11 cellular contexts compared by ENCODE assay signal in the genomic region with DNA sequence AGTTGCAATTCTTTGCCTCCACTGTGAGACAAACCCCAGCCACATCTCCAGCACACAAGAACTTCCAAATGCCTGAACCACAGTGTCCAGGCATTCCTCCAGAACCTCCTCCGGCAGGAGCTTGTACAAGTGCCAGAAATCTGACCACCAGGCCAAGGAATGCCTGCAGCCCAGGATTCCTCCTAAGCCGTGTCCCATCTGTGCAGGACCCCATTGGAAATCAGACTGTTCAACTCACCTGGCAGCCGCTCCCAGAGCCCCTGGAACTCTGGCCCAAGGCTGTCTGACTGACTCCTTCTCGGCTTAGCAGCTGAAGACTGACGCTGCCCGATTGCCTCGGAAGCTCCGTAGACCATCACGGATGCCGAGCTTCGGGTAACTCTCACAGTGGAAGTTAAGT. TPM values are rescaled to one million over a fixed set of nuclear protein-coding genes. Genes with fewer than 3 reads are reported as not detected.
A peak's percentile ranks its signal among the peaks of the same experiment; 100 is the strongest.
DNase-seq lines count a peak whose midpoint lies in the region; FAIRE-seq and TF ChIP-seq lines count a peak whose summit lies in the region.
"Not testable (repeated sequence)": the region's sequence is repeated elsewhere in the genome, so short reads cannot be mapped to it uniquely, and the experiment has no call there.
"Had no signal": no experiment of that assay in that cellular context is flagged by ENCODE, and none has a peak within 500 bp of the region (broad histone marks: within the 10 kb centered on the region; RNA-seq: fewer than 3 reads in every experiment).

No MANE protein-coding gene starts in this region.

- H3K4me1 Mint-ChIP-seq in H9, result peaks cover 57 to 65% of the 10 kb centered on the region in 2 experiments
- not testable (repeated sequence) for H3K4me1 Mint-ChIP-seq in astrocyte (ENCODE audit: low read depth, unreplicated experiment)

- H2AFZ ChIP-seq in H9 (ENCODE audit: low read length); astrocyte (ENCODE audit: low read depth, low read length): not testable (repeated sequence)

- not testable (repeated sequence) for H2BK20ac ChIP-seq in H9 (ENCODE audit: low read depth, low read length, poor library complexity, severe bottlenecking)

- not testable (repeated sequence) for H3K9ac ChIP-seq in H9 (ENCODE audit: extremely low read depth, insufficient read length, low read length); astrocyte (ENCODE audit: low read length)
- H3K9ac ChIP-seq in mesendoderm (ENCODE audit: low read length), result peak overlapping the region; percentile 48

- not testable (repeated sequence) for H3K79me1 ChIP-seq in H9 (ENCODE audit: insufficient read depth, low read depth, low read length, poor library complexity, severe bottlenecking); mesendoderm (ENCODE audit: low read length)

- not testable (repeated sequence) for H3K56ac ChIP-seq in H9 (ENCODE audit: insufficient read length, low read depth, low read length)
- H3K56ac ChIP-seq in mesendoderm (ENCODE audit: low read length), result peak overlapping the region; percentile 81

- not testable (repeated sequence) for H3K36me3 ChIP-seq in astrocyte (ENCODE audit: insufficient read depth, low read length); mesendoderm (ENCODE audit: control insufficient read depth, insufficient read depth, low read length)

- H3K4ac ChIP-seq in H9 (ENCODE audit: low read depth, low read length), result not testable (repeated sequence)
- H3K4ac ChIP-seq in mesendoderm (ENCODE audit: low read depth, low read length), result peak overlapping the region; percentile 38

- H4K5ac ChIP-seq in H9 (ENCODE audit: insufficient read length, low read depth, low read length); mesendoderm (ENCODE audit: low read length): not testable (repeated sequence)

- H3K4me3 ChIP-seq in astrocyte (ENCODE audit: insufficient read depth, low read depth, low read length); mesendoderm (ENCODE audit: low read length): not testable (repeated sequence)

- not testable (repeated sequence) for H3K23me2 ChIP-seq in H9 (ENCODE audit: insufficient read length, low read depth, low read length, poor library complexity, severe bottlenecking)

- H2BK5ac ChIP-seq in H9 (ENCODE audit: insufficient read length, low read length); mesendoderm (ENCODE audit: low read length): not testable (repeated sequence)

- H3K9me3 Mint-ChIP-seq in H9; astrocyte (ENCODE audit: unreplicated experiment): not testable (repeated sequence)

- H4K91ac ChIP-seq in H9 (ENCODE audit: insufficient read length, low read depth, low read length), result not testable (repeated sequence)

- not testable (repeated sequence) for H2AK5ac ChIP-seq in H9 (ENCODE audit: insufficient read length, low read length); mesendoderm (ENCODE audit: low read length)

- not testable (repeated sequence) for H3K27ac ChIP-seq in H9 (ENCODE audit: insufficient read length, low read depth, low read length); astrocyte (ENCODE audit: low read depth, low read length); mesendoderm (ENCODE audit: low read depth, low read length)

- H3T11ph ChIP-seq in H9 (ENCODE audit: low read length), result not testable (repeated sequence)

- not testable (repeated sequence) for FAIRE-seq in astrocyte (lab: Jason Lieb, UNC)

- not testable (repeated sequence) for H2BK120ac ChIP-seq in H9 (ENCODE audit: low read depth, low read length, poor library complexity, severe bottlenecking); mesendoderm (ENCODE audit: low read depth, low read length)

- not testable (repeated sequence) for H2BK15ac ChIP-seq in H9 (ENCODE audit: low read depth, low read length); mesendoderm (replicated peaks; ENCODE audit: low read depth)

- H4K8ac ChIP-seq in H9 (replicated peaks; ENCODE audit: insufficient read length, low read depth, low read length); mesendoderm (ENCODE audit: low read depth, low read length): not testable (repeated sequence)

- no CpG with 5 or more reads among the region's 11 CpGs for WGBS in H9 (ENCODE audit: extremely low coverage, insufficient read length, low lambda C conversion rate)
- no CpG with 5 or more reads among the region's 11 CpGs for WGBS in mesendoderm (ENCODE audit: extremely low coverage, insufficient coverage, low lambda C conversion rate)

- H3K14ac ChIP-seq in H9 (ENCODE audit: insufficient read depth, low read length), result not testable (repeated sequence)

- not testable (repeated sequence) for H2BK12ac ChIP-seq in H9 (ENCODE audit: insufficient read length, low read depth, low read length)

- H3K4me2 ChIP-seq in H9 (ENCODE audit: insufficient read depth, insufficient read length, low read length); astrocyte (ENCODE audit: low read length); mesendoderm (ENCODE audit: low read length): not testable (repeated sequence)

- not testable (repeated sequence) for H3K18ac ChIP-seq in H9 (ENCODE audit: insufficient read length, low read depth, low read length); mesendoderm (ENCODE audit: low read length)

- H3K27ac Mint-ChIP-seq in H9 (peak overlapping the region in 2 of 3 experiments; percentile 38 to 89; a peak in 3 of 7 replicates), astrocyte (ENCODE audit: unreplicated experiment) (peak overlapping the region; percentile 64)

- H4K20me1 ChIP-seq in H9 (ENCODE audit: control insufficient read depth, insufficient read depth, insufficient read length); astrocyte (ENCODE audit: insufficient read depth, low read length): not testable (repeated sequence)

- DNase-seq in ELF-1 (ENCODE audit: low read depth, low spot score) (peak; percentile 65), NCI-H82 (lab: John Stamatoyannopoulos, UW) (peak; percentile 15), astrocyte (ENCODE audit: low read depth) (peak; percentile 61), cerebellar cortex (ENCODE audit: low spot score) (peak; percentile 60), fibroblast of peridontal ligament (ENCODE audit: extremely low read depth) (peak; percentile 17)
- not testable (repeated sequence) for DNase-seq in H9, mesendoderm

- H3K23ac ChIP-seq in H9 (ENCODE audit: insufficient read length, low read depth, low read length); mesendoderm (ENCODE audit: low read length): not testable (repeated sequence)

- H3K9me3 ChIP-seq in H9 (ENCODE audit: control insufficient read depth, low read depth, low read length); astrocyte (ENCODE audit: insufficient read depth, low read depth, low read length): not testable (repeated sequence)

- not testable (repeated sequence) for TF ChIP-seq CTCF in H9 (conservative IDR thresholded peaks at IDR 0.05); astrocyte (IDR thresholded peaks at IDR 0.05; ENCODE audit: insufficient read depth, low read depth, low read length)

- not testable (repeated sequence) for H3K79me2 ChIP-seq in H9 (ENCODE audit: insufficient read depth, low read length); astrocyte (ENCODE audit: insufficient read depth, low read length); mesendoderm (ENCODE audit: control insufficient read depth, insufficient read depth, low read length)

- not testable (repeated sequence) for H3K4me1 ChIP-seq in H9 (ENCODE audit: insufficient read depth, low read length); astrocyte (ENCODE audit: insufficient read depth, low read length); mesendoderm (ENCODE audit: control insufficient read depth, low read depth, low read length)

- not testable (repeated sequence) for H3K27me3 ChIP-seq in H9 (ENCODE audit: insufficient read depth, low read length); astrocyte (ENCODE audit: insufficient read depth, low read length); mesendoderm (ENCODE audit: insufficient read depth, low read length, poor library complexity)

- H3K36me3 Mint-ChIP-seq in H9 (ENCODE audit: insufficient read depth in 1 of 3, low read depth in 3 of 3); astrocyte (ENCODE audit: low read depth, unreplicated experiment): not testable (repeated sequence)

- not testable (repeated sequence) for H3K4me3 Mint-ChIP-seq in H9; astrocyte (ENCODE audit: unreplicated experiment)

- not testable (repeated sequence) for H3K27me3 Mint-ChIP-seq in H9 (ENCODE audit: low read depth); astrocyte (ENCODE audit: low read depth, unreplicated experiment)

RNA-seq across cellular contexts. Expression of gene A2ML1, which starts 15.3 kb away (rescaled TPM):
- total RNA-seq in H9 (2021) (2.8 and 4.1 TPM in 2 replicates), astrocyte (not detected in 2 replicates)
- polyA plus RNA-seq in mesendoderm (2013, experiment 1 of 2), result 1.2 TPM
- 1.3 TPM for polyA plus RNA-seq in mesendoderm (2013, experiment 2 of 2)
- total RNA-seq: Caco-2; CD8-positive, alpha-beta memory T cell had no signal
- polyA plus RNA-seq: A549; AG04450; CD8-positive, alpha-beta memory T cell had no signal
